Comparison of ENCODE assay signal across 1 cellular context in genomic region chr1:11058595-11059165, GRCh38.
TF ChIP-seq lines count a peak whose summit lies in the region.

No MANE protein-coding gene starts in this region.

TF ChIP-seq in K562, 482 proteins besides CTCF, POLR2A, EP300 and RAD21:
- TF ChIP-seq CHD1 (IDR thresholded peaks at IDR 0.05; ENCODE audit: low read length) (peak; percentile 35), TFAP4 (CRISPR knock-in tag; IDR thresholded peaks at IDR 0.05; ENCODE audit: borderline replicate concordance) (peak; percentile 48; the same call in 1 of the 2 replicates), ZBTB11 (CRISPR knock-in tag; IDR thresholded peaks at IDR 0.05) (no peak), ZBTB7A (IDR thresholded peaks at IDR 0.05; ENCODE audit: borderline replicate concordance, control insufficient read depth, low read depth, low read length) (peak; percentile 28; the same call in 1 of the 2 replicates), GABPB1 (CRISPR knock-in tag; IDR thresholded peaks at IDR 0.05) (peak; percentile 19; the same call in 1 of the 2 replicates), ARID4B (CRISPR knock-in tag; IDR thresholded peaks at IDR 0.05) (no peak), HMGN3 (IDR thresholded peaks at IDR 0.05; ENCODE audit: borderline replicate concordance, extremely low read depth, insufficient read length, low read depth, low read length) (no peak), PRDM10 (IDR thresholded peaks at IDR 0.05; ENCODE audit: partially characterized antibody) (peak; percentile 34), FOXP1 (CRISPR knock-in tag; IDR thresholded peaks at IDR 0.05) (0 out of 2 replicates have a peak, but pooled peaks have one; percentile 20), MLLT1 (IDR thresholded peaks at IDR 0.05) (no peak), BRF1 (IDR thresholded peaks at IDR 0.05; ENCODE audit: borderline replicate concordance, extremely low read depth, insufficient read length) (no peak), MXI1 (IDR thresholded peaks at IDR 0.05; ENCODE audit: low read depth, low read length) (0 out of 2 replicates have a peak, but pooled peaks have one; percentile 1), AFF4 (CRISPR knock-in tag; IDR thresholded peaks at IDR 0.05) (0 out of 2 replicates have a peak, but pooled peaks have one; percentile 27)
